Comparison of ENCODE assay signal across 14 cellular contexts in the genomic region with DNA sequence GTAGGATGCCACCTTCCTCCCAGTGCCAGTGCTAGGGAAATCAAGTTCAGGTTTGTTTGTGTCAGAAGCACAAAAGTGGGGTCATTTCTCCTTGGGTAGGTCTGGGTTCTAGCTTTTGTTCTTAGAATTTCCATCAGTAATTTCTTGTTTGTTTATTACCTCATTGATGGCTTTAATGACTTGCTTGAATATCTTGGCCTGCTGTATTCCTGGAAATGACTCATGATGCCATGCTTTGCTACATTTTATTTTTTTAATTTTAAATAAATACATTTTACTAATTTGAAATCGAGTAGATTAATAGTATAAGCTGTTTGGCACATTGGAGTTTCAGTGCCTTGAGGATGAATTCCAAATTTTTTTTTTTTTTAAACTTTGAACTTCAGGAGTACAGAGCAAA.
"Had no signal": no experiment of that assay in that cellular context is flagged by ENCODE, and none has a peak within 500 bp of the region (broad histone marks: within the 10 kb centered on the region; RNA-seq: fewer than 3 reads in every experiment).

No MANE protein-coding gene starts in this region.

- H3K36me3 Mint-ChIP-seq: naive thymus-derived CD8-positive, alpha-beta T cell had no signal

- H3K9me3 ChIP-seq: right lobe of liver had no signal

- H3K4me3 ChIP-seq: cardiac muscle cell, heart left ventricle, mucosa of descending colon, right lobe of liver had no signal

- H3K27me3 ChIP-seq: cardiac muscle cell, heart left ventricle, right lobe of liver had no signal

- ATAC-seq: heart left ventricle; mucosa of descending colon; naive thymus-derived CD8-positive, alpha-beta T cell; right lobe of liver; stimulated activated memory B cell treated with anti-CD40 and anti-IgM and Interleukin-4, amounts not matched to agents 10 μg/mL and 1 μg/mL and 100 μg/mL, for 72 hours had no signal

- H3K27ac ChIP-seq: cardiac muscle cell, heart left ventricle, right lobe of liver had no signal

- H3K27ac Mint-ChIP-seq: progenitor cell of endocrine pancreas had no signal

- H3K36me3 ChIP-seq: cardiac muscle cell, heart left ventricle, right lobe of liver had no signal

- FAIRE-seq: frontal cortex, islet of Langerhans had no signal

- DNase-seq: activated CD8-positive, alpha-beta memory T cell treated with anti-CD3 and anti-CD28 coated beads, Interleukin-2, amount 50 U/mL, for 4 hours; heart left ventricle; mammary epithelial cell; mucosa of descending colon; naive thymus-derived CD8-positive, alpha-beta T cell; nucleus accumbens; right lobe of liver; T1000 had no signal

- H3K9me3 Mint-ChIP-seq: naive thymus-derived CD8-positive, alpha-beta T cell; stimulated activated memory B cell treated with anti-CD40 and anti-IgM and Interleukin-4, amounts not matched to agents 10 μg/mL and 1 μg/mL and 100 μg/mL, for 72 hours had no signal

- H3K4me3 Mint-ChIP-seq: stimulated activated memory B cell treated with anti-CD40 and anti-IgM and Interleukin-4, amounts not matched to agents 10 μg/mL and 1 μg/mL and 100 μg/mL, for 72 hours; type B pancreatic cell had no signal

- H3K27me3 Mint-ChIP-seq: naive thymus-derived CD8-positive, alpha-beta T cell; progenitor cell of endocrine pancreas; stimulated activated memory B cell treated with anti-CD40 and anti-IgM and Interleukin-4, amounts not matched to agents 10 μg/mL and 1 μg/mL and 100 μg/mL, for 72 hours; type B pancreatic cell had no signal
